ENCODE assay signal across 8 cellular contexts in genomic region chr15:63834500-63835210, GRCh38. TPM values are rescaled to one million over a fixed set of nuclear protein-coding genes. Genes with fewer than 3 reads are reported as not detected.
DNase-seq lines count a peak whose midpoint lies in the region; ATAC-seq and TF ChIP-seq lines count a peak whose summit lies in the region.

No MANE protein-coding gene starts in this region.

- H3K9ac ChIP-seq in DND-41 (ENCODE audit: low read depth, low read length) = peak overlapping the region; percentile 94
- H3K9ac ChIP-seq in OCI-LY3 (ENCODE audit: low read length) = peak overlapping the region; percentile 99

- H2AFZ ChIP-seq in DND-41 (ENCODE audit: low read depth, low read length) = peak overlapping the region; percentile 93
- H2AFZ ChIP-seq in OCI-LY3 (ENCODE audit: low read depth, low read length) = peak overlapping the region; percentile 84; the same call in 1 of the 2 replicates

- DNase-seq in DND-41 (no peak), endothelial cell (ENCODE audit: low spot score) (no peak), NCI-H187 (lab: John Stamatoyannopoulos, UW) (no peak), GM13977 (ENCODE audit: low spot score) (no peak), NCI-H2171 (lab: John Stamatoyannopoulos, UW) (no peak)

- in situ Hi-C loops in GM13977 (cut with MboI; ENCODE audit: low pct_unique_long_range_greater_than_20kb, low sequenced_read_pairs, unreplicated experiment) = no loop called here

- peak overlapping the region; percentile 92 for H3K4me2 ChIP-seq in DND-41 (ENCODE audit: insufficient read depth, low read length)
- H3K4me2 ChIP-seq in OCI-LY3 (ENCODE audit: low read length) = peak overlapping the region; percentile 99

- H3K9me3 ChIP-seq in DND-41 (ENCODE audit: insufficient read depth, low read length, severe bottlenecking) (no peaks in the 10 kb centered on the region), OCI-LY3 (ENCODE audit: insufficient read depth, low read length) (no peaks in the 10 kb centered on the region), neutrophil (no peaks in the 10 kb centered on the region)

- H3K27ac ChIP-seq in DND-41 (ENCODE audit: low read length) (peak overlapping the region; percentile 87), OCI-LY3 (ENCODE audit: low read length) (peak overlapping the region; percentile 91), neutrophil (peak overlapping the region; percentile 91)

- H3K9me3 Mint-ChIP-seq in endothelial cell (ENCODE audit: unreplicated experiment) = no peaks in the 10 kb centered on the region

- H3K4me1 Mint-ChIP-seq in endothelial cell (ENCODE audit: unreplicated experiment) = peaks cover 31% of the 10 kb centered on the region

- H3K27ac Mint-ChIP-seq in endothelial cell (ENCODE audit: unreplicated experiment) = peak overlapping the region; percentile 74

- H3K27me3 ChIP-seq in DND-41 (ENCODE audit: insufficient read depth, low read length, poor library complexity) (peaks cover under 1% of the 10 kb centered on the region), OCI-LY3 (ENCODE audit: low read depth, low read length) (no peaks in the 10 kb centered on the region), neutrophil (no peaks in the 10 kb centered on the region)

- H3K36me3 ChIP-seq in DND-41 (ENCODE audit: insufficient read depth, low read length) (no peaks in the 10 kb centered on the region), OCI-LY3 (replicated peaks; ENCODE audit: low read depth, low read length) (peaks cover 3% of the 10 kb centered on the region), neutrophil (no peaks in the 10 kb centered on the region)

- TF ChIP-seq CTCF in DND-41 (IDR thresholded peaks at IDR 0.05; ENCODE audit: borderline replicate concordance, extremely low read depth, low read length, poor library complexity, severe bottlenecking) (no peak), OCI-LY3 (IDR thresholded peaks at IDR 0.05; ENCODE audit: low read depth, low read length) (no peak), endothelial cell (IDR thresholded peaks at IDR 0.05; ENCODE audit: unreplicated experiment) (no peak), neutrophil (IDR thresholded peaks at IDR 0.05) (no peak), GM13977 (IDR thresholded peaks at IDR 0.05; ENCODE audit: extremely low read depth, insufficient read depth, missing control alignments) (no peak)

- H3K4me1 ChIP-seq in DND-41 (ENCODE audit: insufficient read depth, low read length) (peaks cover 29% of the 10 kb centered on the region), OCI-LY3 (ENCODE audit: low read length) (peaks cover 38% of the 10 kb centered on the region), neutrophil (ENCODE audit: control insufficient read depth in 1 of 2, insufficient read depth in 1 of 2, low read depth in 1 of 2, low read length in 1 of 2) (peaks cover 20 to 23% of the 10 kb centered on the region in 2 experiments)

- H3K36me3 Mint-ChIP-seq in endothelial cell (ENCODE audit: low read depth, unreplicated experiment) = peaks cover 11% of the 10 kb centered on the region

- H4K20me1 ChIP-seq in DND-41 (ENCODE audit: insufficient read depth, low read length) (peaks cover 18% of the 10 kb centered on the region; the same call in 1 of the 2 replicates), OCI-LY3 (ENCODE audit: insufficient read depth, low read length) (peaks cover 22% of the 10 kb centered on the region)

- H3K4me3 ChIP-seq in DND-41 (ENCODE audit: low read depth in 1 of 2, low read length in 2 of 2) (peak overlapping the region; percentile 80 to 84; a peak in 3 of 4 replicates), OCI-LY3 (ENCODE audit: low read length) (peak overlapping the region; percentile 99), neutrophil (ENCODE audit: low read depth in 1 of 2, low read length in 1 of 2) (peak overlapping the region; percentile 76 to 95)

- ATAC-seq in DND-41 (ENCODE audit: insufficient read depth, low read depth) = no peak
- ATAC-seq in GM18868 (IDR thresholded peaks at IDR 0.05; ENCODE audit: unreplicated experiment) = no peak

- peak overlapping the region; percentile 92 for H3K4me3 Mint-ChIP-seq in endothelial cell (ENCODE audit: unreplicated experiment)

- H3K79me2 ChIP-seq in DND-41 (ENCODE audit: insufficient read depth, low read length) (peaks cover 37% of the 10 kb centered on the region), OCI-LY3 (ENCODE audit: low read length) (peaks cover 40% of the 10 kb centered on the region)

- H3K27me3 Mint-ChIP-seq in endothelial cell (ENCODE audit: unreplicated experiment) = peaks cover 3% of the 10 kb centered on the region

RNA-seq across cellular contexts. Expression of gene HERC1, which starts 0.9 kb away (rescaled TPM):
- 125 TPM for total RNA-seq in endothelial cell (ENCODE audit: unreplicated experiment)
